In genomic region chr11:95699631-95700470, GRCh38 we compare ENCODE assay signal across 8 cellular contexts.
A peak's percentile ranks its signal among the peaks of the same experiment; 100 is the strongest.
DNase-seq lines count a peak whose midpoint lies in the region; ATAC-seq, FAIRE-seq and TF ChIP-seq lines count a peak whose summit lies in the region.

No MANE protein-coding gene starts in this region.

- TF ChIP-seq CTCF in GM12865 (IDR thresholded peaks at IDR 0.05; ENCODE audit: insufficient read depth, low read depth, low read length, missing control alignments) (no peak), mesothelial cell of epicardium (IDR thresholded peaks at IDR 0.05; ENCODE audit: unreplicated experiment) (no peak)

- H3K27ac Mint-ChIP-seq in T-helper 17 cell (no peak overlapping the region), mesothelial cell of epicardium (peak overlapping the region; percentile 4)

- H3K36me3 Mint-ChIP-seq in T-helper 17 cell (ENCODE audit: low read depth), result no peaks in the 10 kb centered on the region
- H3K36me3 Mint-ChIP-seq in mesothelial cell of epicardium, result no peaks in the 10 kb centered on the region

- H3K4me3 Mint-ChIP-seq in T-helper 17 cell (peak overlapping the region; percentile 85), mesothelial cell of epicardium (no peak overlapping the region)

- H3K4me1 Mint-ChIP-seq in T-helper 17 cell, result peaks cover 33% of the 10 kb centered on the region
- peaks cover 38% of the 10 kb centered on the region for H3K4me1 Mint-ChIP-seq in mesothelial cell of epicardium

- DNase-seq in GM12865 (ENCODE audit: low read depth) (no peak), T-helper 17 cell (no peak), mesothelial cell of epicardium (ENCODE audit: low spot score in 2 of 2, unreplicated experiment in 2 of 2) (no peak), HTR-8/SVneo (ENCODE audit: insufficient read length, low spot score) (no peak), ecto neural progenitor cell (ENCODE audit: low spot score) (no peak)
- DNase-seq in activated CD4-positive, alpha-beta T cell treated with anti-CD3 and anti-CD28 coated beads, Interleukin-2, amount 50 U/mL, for 48 hours, result no peak

- peak overlapping the region; percentile 1; the same call in 1 of the 2 replicates for H3K4me3 ChIP-seq in GM12865 (ENCODE audit: low read depth, low read length)

- H3K9me3 ChIP-seq in T-helper 17 cell (ENCODE audit: control insufficient read depth, low read length, poor library complexity, severe bottlenecking), result no peaks in the 10 kb centered on the region

- FAIRE-seq in HTR-8/SVneo (lab: Jason Lieb, UNC), result no peak

- H3K9me3 Mint-ChIP-seq in mesothelial cell of epicardium, result no peaks in the 10 kb centered on the region

- peak; percentile 39 for ATAC-seq in HG02571 (IDR thresholded peaks at IDR 0.05; ENCODE audit: unreplicated experiment)
- peak; percentile 75 for ATAC-seq in T-helper 17 cell
- ATAC-seq in GM21360 (IDR thresholded peaks at IDR 0.05; ENCODE audit: unreplicated experiment), result no peak

- H3K27me3 Mint-ChIP-seq in T-helper 17 cell, result no peaks in the 10 kb centered on the region
- H3K27me3 Mint-ChIP-seq in mesothelial cell of epicardium (ENCODE audit: low read depth), result no peaks in the 10 kb centered on the region
